9 cellular contexts compared by ENCODE assay signal in the genomic region with DNA sequence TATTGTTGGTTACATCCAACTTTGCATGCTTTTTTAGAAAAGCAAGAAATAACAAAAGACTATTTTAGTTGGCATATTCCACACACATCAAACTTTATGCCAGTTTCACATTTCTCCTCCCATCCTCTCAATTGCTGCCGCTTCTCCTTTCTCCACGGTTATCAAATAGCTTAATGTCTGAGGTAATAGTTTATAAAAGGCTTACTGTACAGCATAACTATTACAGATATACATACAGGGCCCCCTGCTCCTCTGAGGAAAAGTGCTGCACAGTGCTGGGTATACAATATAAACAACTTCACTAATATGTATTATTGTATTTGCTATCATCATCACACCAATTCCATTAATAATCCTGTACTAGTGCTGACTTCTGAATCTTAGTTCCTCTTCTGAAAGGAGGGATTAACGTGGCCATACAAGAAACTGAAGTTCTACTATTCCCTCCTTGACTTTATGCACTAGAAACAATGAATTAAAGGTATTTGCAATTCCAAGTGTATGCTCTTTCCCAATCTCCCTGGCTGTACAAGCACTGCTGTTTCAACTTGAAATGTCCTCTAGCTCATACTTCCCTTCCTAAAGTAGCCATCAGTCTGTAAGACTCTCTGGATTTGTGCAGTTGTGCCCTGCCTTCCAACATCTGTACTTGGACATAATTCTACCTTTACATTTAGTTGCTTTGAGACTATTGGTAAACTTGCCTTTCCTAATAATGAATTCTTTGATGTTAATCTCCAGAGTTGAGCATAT. TPM values are rescaled to one million over a fixed set of nuclear protein-coding genes. Genes with fewer than 3 reads are reported as not detected.
A peak's percentile ranks its signal among the peaks of the same experiment; 100 is the strongest.
DNase-seq lines count a peak whose midpoint lies in the region; ATAC-seq, FAIRE-seq and TF ChIP-seq lines count a peak whose summit lies in the region.
"Had no signal": no experiment of that assay in that cellular context is flagged by ENCODE, and none has a peak within 500 bp of the region (broad histone marks: within the 10 kb centered on the region; RNA-seq: fewer than 3 reads in every experiment).

No MANE protein-coding gene starts in this region.

- FAIRE-seq in RCC 7860 (lab: Jason Lieb, UNC): no peak

- TF ChIP-seq POLR2A in ovary (IDR thresholded peaks at IDR 0.05): no peak

- H3K27ac Mint-ChIP-seq in CD4-positive, CD25-positive, alpha-beta regulatory T cell: no peak overlapping the region

- no peaks in the 10 kb centered on the region for H3K27me3 ChIP-seq in CD4-positive, CD25-positive, alpha-beta regulatory T cell (ENCODE audit: control insufficient read depth, insufficient read depth, low read length)
- H3K27me3 ChIP-seq in ectodermal cell (ENCODE audit: control insufficient read depth, insufficient read depth, low read length, poor library complexity, severe bottlenecking) (no peaks in the 10 kb centered on the region), ovary (no peaks in the 10 kb centered on the region)

- H3K27me3 Mint-ChIP-seq in CD4-positive, CD25-positive, alpha-beta regulatory T cell: peaks cover 16% of the 10 kb centered on the region

- peak overlapping the region; percentile 100 for H3K27ac ChIP-seq in CD4-positive, CD25-positive, alpha-beta regulatory T cell (ENCODE audit: insufficient read depth, low read length, poor library complexity, severe bottlenecking)
- H3K27ac ChIP-seq in ectodermal cell (ENCODE audit: insufficient read depth, low read depth, low read length, poor library complexity, severe bottlenecking) (no peak overlapping the region), ovary (peak overlapping the region in 1 of 2 donors; percentile 95)

- H3K4me3 Mint-ChIP-seq in CD4-positive, CD25-positive, alpha-beta regulatory T cell: no peak overlapping the region

- ATAC-seq in CD4-positive, CD25-positive, alpha-beta regulatory T cell (ENCODE audit: low read depth in 2 of 2): no peak
- ATAC-seq in GM18868 (IDR thresholded peaks at IDR 0.05; ENCODE audit: unreplicated experiment): no peak

- no peaks in the 10 kb centered on the region for H3K9me3 ChIP-seq in CD4-positive, CD25-positive, alpha-beta regulatory T cell (ENCODE audit: control insufficient read depth in 2 of 2, low read length in 2 of 2)
- H3K9me3 ChIP-seq in ectodermal cell (ENCODE audit: control insufficient read depth, low read length) (no peaks in the 10 kb centered on the region), ovary (no peaks in the 10 kb centered on the region)

- peaks cover 75% of the 10 kb centered on the region for H3K4me1 ChIP-seq in CD4-positive, CD25-positive, alpha-beta regulatory T cell (ENCODE audit: control insufficient read depth, insufficient read depth, low read length, poor library complexity, severe bottlenecking)
- H3K4me1 ChIP-seq in ectodermal cell (ENCODE audit: control insufficient read depth, insufficient read depth, low read length) (peaks cover 12% of the 10 kb centered on the region), ovary (ENCODE audit: insufficient read depth) (peaks cover 7% of the 10 kb centered on the region)

- peaks cover 0 to 1% (median 0%) of the 10 kb centered on the region in 7 donors for H3K9me3 Mint-ChIP-seq in CD4-positive, CD25-positive, alpha-beta regulatory T cell

- H3K4me1 Mint-ChIP-seq in CD4-positive, CD25-positive, alpha-beta regulatory T cell: peaks cover 33 to 66% (median 50%) of the 10 kb centered on the region in 4 donors

- H3K36me3 Mint-ChIP-seq in CD4-positive, CD25-positive, alpha-beta regulatory T cell: peaks cover 12% of the 10 kb centered on the region

- intact Hi-C loops in ovary (cut with DNase I): loop anchor here in 1 of 4 donors (10.0 kb wide), 1 partner anchor 118 kb away; no protein-coding TSS in a partner anchor

- H3K4me3 ChIP-seq in CD4-positive, CD25-positive, alpha-beta regulatory T cell (ENCODE audit: low read depth, low read length): peak overlapping the region; percentile 91
- H3K4me3 ChIP-seq in ectodermal cell (ENCODE audit: insufficient read depth, low read depth, low read length) (peak overlapping the region; percentile 81), ovary (peak overlapping the region; percentile 85)

- TF ChIP-seq CTCF in ovary (IDR thresholded peaks at IDR 0.05): no peak

- no peak for DNase-seq in CD4-positive, CD25-positive, alpha-beta regulatory T cell
- peak; percentile 22 for DNase-seq in MV-4-11 (lab: John Stamatoyannopoulos, UW)
- no peak for DNase-seq in ovary
- no peak for DNase-seq in mesenteric fat pad (ENCODE audit: low spot score)
- DNase-seq in NCI-H524 (lab: John Stamatoyannopoulos, UW): no peak
- DNase-seq in RCC 7860 (ENCODE audit: low spot score): no peak
- DNase-seq: NCI-H774 had no signal

- peaks cover 2% of the 10 kb centered on the region for H3K36me3 ChIP-seq in CD4-positive, CD25-positive, alpha-beta regulatory T cell (ENCODE audit: control insufficient read depth, insufficient read depth, low read length)
- H3K36me3 ChIP-seq in ectodermal cell (ENCODE audit: control insufficient read depth, insufficient read depth, low read length): no peaks in the 10 kb centered on the region
- H3K36me3 ChIP-seq in ovary: no peaks in the 10 kb centered on the region

- TF ChIP-seq EP300 in ovary (IDR thresholded peaks at IDR 0.05): no peak

- 43 to 67% methylated on average over 1 to 3 of the region's 3 CpGs for WGBS in ectodermal cell, 2 experiments
- WGBS in ovary, 3 donors: 0 to 3% (median 1%) methylated on average over 3 of the region's 3 CpGs

RNA-seq across cellular contexts. Expression of gene CCNI, which starts 2.5 kb away (rescaled TPM):
- 359 TPM for total RNA-seq in CD4-positive, CD25-positive, alpha-beta regulatory T cell
- 100 to 1,000 TPM; 400 to 431 (median 408) TPM for polyA plus RNA-seq in CD4-positive, CD25-positive, alpha-beta regulatory T cell
- 432 TPM for polyA plus RNA-seq in ectodermal cell (2013, experiment 1 of 4)
- 493 TPM for polyA plus RNA-seq in ectodermal cell (2013, experiment 2 of 4)
- polyA plus RNA-seq in ectodermal cell (2013, experiment 3 of 4): 351 TPM
- 387 TPM for polyA plus RNA-seq in ectodermal cell (2013, experiment 4 of 4)
- 100 to 1,000 TPM; 220 to 564 (median 355) TPM for total RNA-seq in ovary
- polyA plus RNA-seq in ovary: 100 to 1,000 TPM; 296 to 772 TPM
- 221 TPM for total RNA-seq in mesenteric fat pad
